8 cellular contexts compared by ENCODE assay signal in genomic region chr6:111086685-111087084, GRCh38. TPM values are rescaled to one million over a fixed set of nuclear protein-coding genes. Genes with fewer than 3 reads are reported as not detected.
DNase-seq lines count a peak whose midpoint lies in the region; ATAC-seq, FAIRE-seq and TF ChIP-seq lines count a peak whose summit lies in the region.

No MANE protein-coding gene starts in this region.

- intact Hi-C loops in CD8-positive, alpha-beta T cell (cut with DNase I, micrococcal nuclease), result loop anchor here (1.0 to 5.0 kb wide), 11 partner anchors 36 to 756 kb away; partner anchors contain the start of gene AMD1 (in 1 of the 2)

- H2BK5ac ChIP-seq in H1 (ENCODE audit: low read depth, low read length), result no peak overlapping the region

- TF ChIP-seq POLR2A in H1 (IDR thresholded peaks at IDR 0.05; ENCODE audit: control extremely low read depth in 1 of 2, low read depth in 2 of 2, low read length in 2 of 2), result no peak

- H3K9me3 ChIP-seq in CD8-positive, alpha-beta T cell (ENCODE audit: low read length), result no peaks in the 10 kb centered on the region
- H3K9me3 ChIP-seq in NT2/D1 (ENCODE audit: insufficient read depth, low read length), result no peaks in the 10 kb centered on the region
- no peaks in the 10 kb centered on the region for H3K9me3 ChIP-seq in H1 (ENCODE audit: insufficient read depth in 2 of 2, low read depth in 1 of 2, low read length in 1 of 2)
- no peaks in the 10 kb centered on the region for H3K9me3 ChIP-seq in osteoblast (ENCODE audit: low read depth, low read length)

- H3K4me2 ChIP-seq in H1 (ENCODE audit: insufficient read depth in 1 of 2, low read depth in 2 of 2, low read length in 2 of 2), result peak overlapping the region; percentile 93 to 99
- peak overlapping the region; percentile 86 for H3K4me2 ChIP-seq in osteoblast (ENCODE audit: insufficient read depth, low read length)

- no peaks in the 10 kb centered on the region for H3K79me1 ChIP-seq in H1 (ENCODE audit: low read depth, low read length)

- H4K20me1 ChIP-seq in H1 (replicated peaks in 1 of 2; ENCODE audit: control insufficient read depth in 1 of 2, insufficient read depth in 2 of 2, low read length in 2 of 2) (no peaks in the 10 kb centered on the region), osteoblast (ENCODE audit: insufficient read depth, low read length) (no peaks in the 10 kb centered on the region)

- H3K27ac ChIP-seq in CD8-positive, alpha-beta T cell (ENCODE audit: low read depth, low read length), result peak overlapping the region; percentile 55
- H3K27ac ChIP-seq in H1 (ENCODE audit: low read depth, low read length) (no peak overlapping the region), osteoblast (ENCODE audit: low read depth, low read length) (no peak overlapping the region)

- peak overlapping the region; percentile 85 for H3K4me3 Mint-ChIP-seq in CD8-positive, alpha-beta T cell

- 43% methylated on average over 5 of the region's 5 CpGs; no CpG with 5 or more reads in 1 of the 2 experiments for WGBS in H1 (ENCODE audit: extremely low coverage in 1 of 2, insufficient coverage in 1 of 2, insufficient read length in 1 of 2, insufficient replicate concordance in 2 of 2, low coverage in 1 of 2, low lambda C conversion rate in 2 of 2, missing lambda C conversion rate in 1 of 2), 2 experiments

- no peak overlapping the region for H3K14ac ChIP-seq in H1 (ENCODE audit: insufficient read length)

- peak overlapping the region; percentile 70 for H3K4me3 ChIP-seq in CD8-positive, alpha-beta T cell (ENCODE audit: low read depth, low read length)
- H3K4me3 ChIP-seq in NT2/D1 (ENCODE audit: insufficient read length, low read depth) (peak overlapping the region; percentile 45), H1 (ENCODE audit: extremely low read depth in 1 of 4, insufficient read depth in 2 of 4, low read depth in 3 of 4, low read length in 4 of 4) (peak overlapping the region; percentile 77 to 94 (median 84)), osteoblast (ENCODE audit: insufficient read depth, low read length) (peak overlapping the region; percentile 67)

- TF ChIP-seq CTCF in CD8-positive, alpha-beta T cell (IDR thresholded peaks at IDR 0.05), result no peak
- TF ChIP-seq CTCF in H1 (IDR thresholded peaks at IDR 0.05; ENCODE audit: control extremely low read depth in 1 of 3, insufficient read depth in 1 of 3, low read depth in 1 of 3, low read length in 3 of 3), result no peak
- no peak for TF ChIP-seq CTCF in osteoblast (IDR thresholded peaks at IDR 0.05; ENCODE audit: extremely low read depth, low read depth, low read length)

- no peak overlapping the region for H3K4ac ChIP-seq in H1 (replicated peaks; ENCODE audit: insufficient read length, low read depth, low read length)

- H3K27ac Mint-ChIP-seq in CD8-positive, alpha-beta T cell, result peak overlapping the region; percentile 91

- H2AFZ ChIP-seq in H1 (ENCODE audit: low read length), result peak overlapping the region; percentile 58; the same call in 1 of the 2 replicates
- H2AFZ ChIP-seq in osteoblast (ENCODE audit: low read length), result peak overlapping the region; percentile 78

- ATAC-seq in CD8-positive, alpha-beta T cell, result no peak
- no peak for ATAC-seq in HG03280 (IDR thresholded peaks at IDR 0.05; ENCODE audit: unreplicated experiment)

- H3K18ac ChIP-seq in H1 (ENCODE audit: extremely low read depth, low read length), result no peak overlapping the region

- H3K4me1 ChIP-seq in CD8-positive, alpha-beta T cell (ENCODE audit: insufficient read depth, low read length), result peaks cover 25% of the 10 kb centered on the region
- no peaks in the 10 kb centered on the region for H3K4me1 ChIP-seq in NT2/D1 (ENCODE audit: insufficient read depth, insufficient read length)
- H3K4me1 ChIP-seq in H1 (replicated peaks in 1 of 4; ENCODE audit: control insufficient read depth in 3 of 4, insufficient read depth in 4 of 4, low read length in 3 of 4), result peaks cover 2 to 17% (median 10%) of the 10 kb centered on the region in 4 experiments; a peak in 4 of 7 replicates
- peaks cover 8% of the 10 kb centered on the region for H3K4me1 ChIP-seq in osteoblast (ENCODE audit: insufficient read depth, low read length)

- peaks cover 0 to 10% of the 10 kb centered on the region in 2 experiments; a peak in 1 of 4 replicates for H3K79me2 ChIP-seq in H1 (ENCODE audit: control insufficient read depth in 1 of 2, insufficient read depth in 2 of 2, low read length in 2 of 2)
- no peaks in the 10 kb centered on the region for H3K79me2 ChIP-seq in osteoblast (ENCODE audit: insufficient read depth, low read length)

- FAIRE-seq in H1 (lab: Jason Lieb, UNC) (no peak), frontal cortex (lab: Jason Lieb, UNC) (no peak)

- POLR2A ChIA-PET in CD8-positive, alpha-beta T cell (lab: Charles Lee), result interaction anchor here (0.7 to 1.6 kb wide), 5 partner anchors 9 to 128 kb away, joined by 3 to 5 read pairs (median 3); partner anchors contain the start of gene GTF3C6
- POLR2A ChIA-PET in H1 (lab: Charles Lee; ENCODE audit: partially characterized antibody), result interaction anchor here (1.7 kb wide), 1 partner anchor 10 kb away, joined by 7 read pairs; no protein-coding TSS in a partner anchor

- H2BK12ac ChIP-seq in H1 (ENCODE audit: low read depth, low read length), result no peak overlapping the region

- H2BK120ac ChIP-seq in H1 (replicated peaks; ENCODE audit: low read depth, low read length), result no peak overlapping the region

- no peak overlapping the region for H2AK5ac ChIP-seq in H1 (ENCODE audit: low read depth, low read length)

- DNase-seq in CD8-positive, alpha-beta T cell, result no peak
- no peak for DNase-seq in NT2/D1 (ENCODE audit: low read depth, low spot score)
- no peak for DNase-seq in H1 (ENCODE audit: low read depth in 1 of 2, low spot score in 2 of 2)
- DNase-seq in osteoblast (ENCODE audit: insufficient read length, low spot score, missing footprints), result no peak
- DNase-seq in GM03348 (ENCODE audit: low spot score), result no peak
- DNase-seq in DMS 273 treated with DMSO at 0.1 percent for 48 hours (lab: John Stamatoyannopoulos, UW), result no peak
- DNase-seq in frontal cortex (ENCODE audit: low spot score in 2 of 2), result no peak

- TF ChIP-seq RAD21 in H1 (IDR thresholded peaks at IDR 0.05 in 1 of 2, conservative IDR thresholded peaks at IDR 0.05 in 1 of 2; ENCODE audit: low read depth in 2 of 2, low read length in 2 of 2), result no peak

- no peak overlapping the region for H2BK15ac ChIP-seq in H1 (ENCODE audit: low read length)

- H4K8ac ChIP-seq in H1 (ENCODE audit: extremely low read depth, insufficient read depth, low read length), result no peak overlapping the region

- H4K91ac ChIP-seq in H1 (replicated peaks; ENCODE audit: insufficient read length, low read length), result no peak overlapping the region

- CTCF ChIA-PET in CD8-positive, alpha-beta T cell (lab: Charles Lee), result interaction anchor here (1.2 kb wide), 1 partner anchor 123 kb away, joined by 5 read pairs; no protein-coding TSS in a partner anchor
- CTCF ChIA-PET in H1 (lab: Charles Lee; ENCODE audit: partially characterized antibody), result no interaction called here

- TF ChIP-seq EP300 in H1 (IDR thresholded peaks at IDR 0.05; ENCODE audit: borderline replicate concordance in 1 of 2, low read depth in 2 of 2, low read length in 2 of 2), result no peak

- H3K9me3 Mint-ChIP-seq in CD8-positive, alpha-beta T cell, result no peaks in the 10 kb centered on the region

- H3K36me3 Mint-ChIP-seq in CD8-positive, alpha-beta T cell, result peaks cover 6% of the 10 kb centered on the region

- H3K23me2 ChIP-seq in H1 (ENCODE audit: low read depth, low read length), result peaks cover 11% of the 10 kb centered on the region; the same call in 1 of the 2 replicates

- H3K9ac ChIP-seq in NT2/D1 (ENCODE audit: insufficient read length, low read depth), result peak overlapping the region; percentile 56
- 0 out of 7 replicates have a peak overlapping the region, but pooled peaks of 1 of the 4 experiments have one; percentile 67 for H3K9ac ChIP-seq in H1 (replicated peaks in 1 of 4; ENCODE audit: extremely low read depth in 1 of 4, low read depth in 3 of 4, low read length in 3 of 4)

- H3K56ac ChIP-seq in H1 (replicated peaks; ENCODE audit: insufficient read length, low read depth, low read length), result no peak overlapping the region

- no peak overlapping the region for H2BK20ac ChIP-seq in H1 (ENCODE audit: low read length)

- peaks cover 45% of the 10 kb centered on the region for H3K4me1 Mint-ChIP-seq in CD8-positive, alpha-beta T cell (ENCODE audit: low read depth)

- H3K23ac ChIP-seq in H1 (ENCODE audit: insufficient read length), result no peak overlapping the region

- H4K5ac ChIP-seq in H1 (ENCODE audit: insufficient read length, low read depth, low read length), result no peak overlapping the region

- H3K27me3 Mint-ChIP-seq in CD8-positive, alpha-beta T cell (ENCODE audit: low read depth), result peaks cover 2% of the 10 kb centered on the region

- no peaks in the 10 kb centered on the region for H3K27me3 ChIP-seq in CD8-positive, alpha-beta T cell (ENCODE audit: insufficient read depth, low read length)
- H3K27me3 ChIP-seq in NT2/D1 (ENCODE audit: insufficient read depth, insufficient read length) (peaks cover 31% of the 10 kb centered on the region), H1 (replicated peaks in 1 of 4; ENCODE audit: control insufficient read depth in 3 of 4, extremely low read depth in 1 of 4, insufficient read depth in 3 of 4, low read length in 3 of 4) (peaks cover 0 to 13% (median 5%) of the 10 kb centered on the region in 4 experiments; a peak in 6 of 7 replicates), osteoblast (ENCODE audit: insufficient read depth, low read length) (peaks cover 60% of the 10 kb centered on the region)

- no peaks in the 10 kb centered on the region for H3K36me3 ChIP-seq in CD8-positive, alpha-beta T cell (ENCODE audit: insufficient read depth, low read length)
- H3K36me3 ChIP-seq in NT2/D1 (ENCODE audit: insufficient read depth, insufficient read length, low read length), result no peaks in the 10 kb centered on the region
- no peaks in the 10 kb centered on the region for H3K36me3 ChIP-seq in H1 (ENCODE audit: control insufficient read depth in 2 of 4, insufficient read depth in 4 of 4, low read length in 3 of 4)
- no peaks in the 10 kb centered on the region for H3K36me3 ChIP-seq in osteoblast (ENCODE audit: insufficient read depth, low read length)

TF ChIP-seq in H1, 55 proteins besides CTCF, POLR2A, EP300 and RAD21 (continues in another document):
- TF ChIP-seq TCF12 (IDR thresholded peaks at IDR 0.05; ENCODE audit: low read depth, low read length) (no peak), GABPA (IDR thresholded peaks at IDR 0.05; ENCODE audit: borderline replicate concordance, insufficient read depth, low read length) (no peak)

RNA-seq across cellular contexts. Expression of gene SLC16A10, which starts 0.6 kb away (rescaled TPM):
- total RNA-seq in CD8-positive, alpha-beta T cell, result 10 to 100 TPM; 15.7 to 18.5 TPM
- total RNA-seq in H1 (2021; fragmentation: NEBNext Ultra II Directional; extraction: Animal tissue kit (Norgen Biotek cat#: 25700)), result 16.9 and 18.6 TPM in 2 replicates
- 14.6 and 23.2 TPM in 2 replicates for polyA plus RNA-seq in H1 (2011; rRNA removed)
- polyA plus RNA-seq in H1 (2011; cell fraction: cytosol; rRNA removed), result 10.5 TPM
- 6.5 TPM for polyA plus RNA-seq in H1 (2011; cell fraction: nucleus; rRNA removed)
- 7.9 to 9.1 TPM (median 8.7 TPM) in 4 replicates for polyA plus RNA-seq in H1 (2012, experiment 1 of 2)
- polyA plus RNA-seq in H1 (2012, experiment 2 of 2), result 6.6 TPM
- 20.1 TPM for polyA plus RNA-seq in H1 (2013, experiment 1 of 2)
- polyA plus RNA-seq in H1 (2013, experiment 2 of 2), result 23.7 TPM
- polyA minus RNA-seq in H1 (2011; rRNA and poly(A)+ RNA removed), result 29.9 and 30.4 TPM in 2 replicates
- 8.7 TPM for polyA minus RNA-seq in H1 (2011; cell fraction: cytosol; rRNA and poly(A)+ RNA removed)
- 25.1 TPM for polyA minus RNA-seq in H1 (2011; cell fraction: nucleus; rRNA and poly(A)+ RNA removed)
- total RNA-seq in osteoblast, result under 0.01 TPM in 1 of 2 replicates, not detected in the other
- 11.0 TPM for total RNA-seq in frontal cortex

Comparison
In these comparisons a context has a peak if more than half of its experiments do, and no peak if none do; other contexts are left out.
1. RNA of gene SLC16A10, which starts 0.6 kb away (total RNA-seq): 16.9 to 18.6 TPM in H1, 15.7 to 18.5 TPM in CD8-positive, alpha-beta T cell and 11.0 TPM in frontal cortex (single experiment); under 0.01 TPM in osteoblast; every median in the first group is over 10 times any median in the second.
2. Peak in every context shown above with its lines, with median percentiles within 50 percentile points of each other: H3K4me3 ChIP-seq.